ENCODE assay signal across 8 cellular contexts in genomic region chr11:114399903-114400221, GRCh38. TPM values are rescaled to one million over a fixed set of nuclear protein-coding genes. Genes with fewer than 3 reads are reported as not detected.
DNase-seq lines count a peak whose midpoint lies in the region; ATAC-seq and TF ChIP-seq lines count a peak whose summit lies in the region.

No MANE protein-coding gene starts in this region.

- peak overlapping the region; percentile 98 for H3K4me3 Mint-ChIP-seq in activated CD4-positive, alpha-beta T cell treated with anti-CD3 and anti-CD28 coated beads for 36 hours

- peak overlapping the region; percentile 59 to 81 for H3K4me3 ChIP-seq in ascending aorta
- peak overlapping the region; percentile 56 to 82 (median 68) for H3K4me3 ChIP-seq in stomach

- no peaks in the 10 kb centered on the region for H3K9me3 Mint-ChIP-seq in activated CD4-positive, alpha-beta T cell treated with anti-CD3 and anti-CD28 coated beads for 36 hours (ENCODE audit: low read depth)

- TF ChIP-seq POLR2A in stomach (IDR thresholded peaks at IDR 0.05), result no peak

- H3K36me3 Mint-ChIP-seq in activated CD4-positive, alpha-beta T cell treated with anti-CD3 and anti-CD28 coated beads for 36 hours (ENCODE audit: low read depth), result peaks cover 22% of the 10 kb centered on the region

- no peak for DNase-seq in activated CD4-positive, alpha-beta T cell treated with anti-CD3 and anti-CD28 coated beads for 36 hours
- DNase-seq in activated CD4-positive, alpha-beta T cell treated with anti-CD3 and anti-CD28 coated beads for 1 hour, result no peak
- DNase-seq in NCI-H2107 treated with DMSO at 0.1 percent for 48 hours (lab: John Stamatoyannopoulos, UW; ENCODE audit: unreplicated experiment) (peak; percentile 75), ascending aorta (ENCODE audit: low spot score in 2 of 2) (no peak), iris pigment epithelial cell (ENCODE audit: low read depth) (peak; percentile 72), stomach (peak; percentile 63), cerebellar nuclear complex (lab: John Stamatoyannopoulos, UW) (no peak)

- peaks cover 44% of the 10 kb centered on the region for H3K4me1 Mint-ChIP-seq in activated CD4-positive, alpha-beta T cell treated with anti-CD3 and anti-CD28 coated beads for 36 hours

- TF ChIP-seq EP300 in stomach (IDR thresholded peaks at IDR 0.05), result no peak

- H3K36me3 ChIP-seq in ascending aorta (peaks cover 0 to under 1% of the 10 kb centered on the region in 2 donors), stomach (peaks cover 0 to 4% (median 1%) of the 10 kb centered on the region in 4 donors)

- intact Hi-C loops in activated CD4-positive, alpha-beta T cell treated with anti-CD3 and anti-CD28 coated beads for 36 hours (cut with DNase I, micrococcal nuclease), result loop anchor here (1.0 to 10.0 kb wide), 8 partner anchors 39 to 1088 kb away; partner anchors contain the start of genes REXO2 (in 2 of the 2), USP28 (in 2 of the 2), TTC12 (in 1 of the 2) and ZW10 (in 1 of the 2)
- intact Hi-C loops in ascending aorta (cut with DNase I), result loop anchor here (1.0 to 5.0 kb wide), 5 partner anchors 33 to 103 kb away; partner anchors contain the start of genes NNMT and REXO2
- intact Hi-C loops in stomach (cut with DNase I; ENCODE audit: low total_unique reads), result no loop called here

- POLR2A ChIA-PET in activated CD4-positive, alpha-beta T cell treated with anti-CD3 and anti-CD28 coated beads for 36 hours (lab: Charles Lee), result interaction anchor here (0.7 kb wide), 1 partner anchor 12 kb away, joined by 3 read pairs; no protein-coding TSS in a partner anchor

- H3K27me3 Mint-ChIP-seq in activated CD4-positive, alpha-beta T cell treated with anti-CD3 and anti-CD28 coated beads for 36 hours, result no peaks in the 10 kb centered on the region

- 0% methylated on average over 4 to 23 of the region's 23 CpGs for WGBS in stomach, 5 donors

- H3K4me1 ChIP-seq in ascending aorta (peaks cover 0 to 29% of the 10 kb centered on the region in 2 donors), stomach (peaks cover 13 to 61% (median 34%) of the 10 kb centered on the region in 4 donors)

- H3K9me3 ChIP-seq in ascending aorta (no peaks in the 10 kb centered on the region), stomach (no peaks in the 10 kb centered on the region)

- peak overlapping the region; percentile 99 for H3K27ac Mint-ChIP-seq in activated CD4-positive, alpha-beta T cell treated with anti-CD3 and anti-CD28 coated beads for 36 hours

- CTCF ChIA-PET in activated CD4-positive, alpha-beta T cell treated with anti-CD3 and anti-CD28 coated beads for 36 hours (lab: Charles Lee), result interaction anchor here (1.2 kb wide), 1 partner anchor 56 kb away, joined by 3 read pairs; no protein-coding TSS in a partner anchor

- peak; percentile 20 for ATAC-seq in activated CD4-positive, alpha-beta T cell treated with anti-CD3 and anti-CD28 coated beads for 36 hours
- ATAC-seq in HG02798 (IDR thresholded peaks at IDR 0.05; ENCODE audit: poor library complexity, unreplicated experiment), result peak; percentile 21

- TF ChIP-seq CTCF in ascending aorta (IDR thresholded peaks at IDR 0.05) (no peak), stomach (IDR thresholded peaks at IDR 0.05) (no peak)

- H3K27me3 ChIP-seq in ascending aorta (no peaks in the 10 kb centered on the region), stomach (no peaks in the 10 kb centered on the region)

- H3K27ac ChIP-seq in ascending aorta (peak overlapping the region; percentile 96 to 98), stomach (peak overlapping the region; percentile 89 to 99 (median 99))

RNA-seq across cellular contexts. Expression of gene C11orf71, which starts 0.4 kb away (rescaled TPM):
- total RNA-seq in activated CD4-positive, alpha-beta T cell treated with anti-CD3 and anti-CD28 coated beads for 36 hours, result 1 to 10 TPM; 4.8 to 5.5 TPM
- 0.43 TPM for total RNA-seq in ascending aorta
- total RNA-seq in stomach, result 10 to 100 TPM in 1 of 5 donors, 1 to 10 TPM in 3, under 1 TPM in 1; 0.58 to 10.1 (median 4.9) TPM
- 1 to 10 TPM; 8.4 to 8.7 (median 8.6) TPM for polyA plus RNA-seq in stomach

RNA-seq across cellular contexts. Expression of gene RBM7, which starts 0.6 kb away (rescaled TPM):
- total RNA-seq in activated CD4-positive, alpha-beta T cell treated with anti-CD3 and anti-CD28 coated beads for 36 hours, result 10 to 100 TPM; 46.7 to 72.3 TPM
- 3.2 TPM for total RNA-seq in ascending aorta
- 10 to 100 TPM in 3 of 5 donors, 1 to 10 TPM in 2; 4.8 to 41.5 (median 13.6) TPM for total RNA-seq in stomach
- polyA plus RNA-seq in stomach, result 10 to 100 TPM in 2 of 3 donors, 1 to 10 TPM in 1; 9.1 to 24.3 (median 21.1) TPM

RNA-seq across cellular contexts. Expression of gene REXO2, which starts 39.4 kb away (rescaled TPM):
- total RNA-seq in activated CD4-positive, alpha-beta T cell treated with anti-CD3 and anti-CD28 coated beads for 36 hours, result 10 to 100 TPM; 66.6 to 70.0 TPM
- total RNA-seq in ascending aorta (134 TPM), stomach (100 to 1,000 TPM; 104 to 245 (median 143) TPM)
- 100 to 1,000 TPM in 1 of 3 donors, 10 to 100 TPM in 2; 67.8 to 110 (median 91.8) TPM for polyA plus RNA-seq in stomach

Comparison
In these comparisons a context has a peak if more than half of its experiments do, and no peak if none do; other contexts are left out.
1. DNase-seq: peak in NCI-H2107 treated with DMSO at 0.1 percent for 48 hours (single experiment), iris pigment epithelial cell (single experiment) and stomach (single experiment); none in activated CD4-positive, alpha-beta T cell treated with anti-CD3 and anti-CD28 coated beads for 36 hours (single experiment), activated CD4-positive, alpha-beta T cell treated with anti-CD3 and anti-CD28 coated beads for 1 hour (single experiment), ascending aorta (0 of 2) and cerebellar nuclear complex (0 of 2).